Comparison of ENCODE assay signal across 19 cellular contexts in genomic region chr6:128494440-128494839, GRCh38. TPM values are rescaled to one million over a fixed set of nuclear protein-coding genes. Genes with fewer than 3 reads are reported as not detected.
DNase-seq lines count a peak whose midpoint lies in the region; ATAC-seq and TF ChIP-seq lines count a peak whose summit lies in the region.
"Had no signal": no experiment of that assay in that cellular context is flagged by ENCODE, and none has a peak within 500 bp of the region (broad histone marks: within the 10 kb centered on the region; RNA-seq: fewer than 3 reads in every experiment).

No MANE protein-coding gene starts in this region.

- no peak for DNase-seq in left ventricle myocardium inferior
- no peak for DNase-seq in left cardiac atrium
- DNase-seq in left kidney (ENCODE audit: low read depth, low spot score) = peak; percentile 39
- no peak for DNase-seq in transverse colon
- DNase-seq in upper lobe of right lung = no peak
- DNase-seq in DMS 273 treated with DMSO at 0.1 percent for 48 hours (lab: John Stamatoyannopoulos, UW) = no peak
- DNase-seq: activated CD4-positive, alpha-beta T cell treated with anti-CD3 and anti-CD28 coated beads, Interleukin-2, amount 50 U/mL, for 4 hours; activated T-cell treated with anti-CD3 and anti-CD28 coated beads, Interleukin-2, amount 50 U/mL, for 1 hour; CD8-positive, alpha-beta memory T cell; head of caudate nucleus; NCI-H1092 treated with DMSO at 0.1 percent for 48 hours; NCI-H345; stimulated activated CD4-positive, alpha-beta T cell treated with anti-CD3 and anti-CD28 coated beads, Interleukin-2, amount 100 ng/mL, for 24 hours; uterus had no signal

- WGBS in transverse colon (ENCODE audit: low coverage in 1 of 2), 2 donors = 32 to 39% methylated on average over 5 of the region's 5 CpGs

- peak overlapping the region; percentile 5 for H3K4me3 ChIP-seq in left ventricle myocardium inferior
- H3K4me3 ChIP-seq in transverse colon = no peak overlapping the region
- H3K4me3 ChIP-seq in upper lobe of right lung = no peak overlapping the region
- H3K4me3 ChIP-seq: GM12878, uterus had no signal

- H3K27me3 ChIP-seq in left ventricle myocardium inferior (ENCODE audit: low read depth) (no peaks in the 10 kb centered on the region), transverse colon (no peaks in the 10 kb centered on the region), upper lobe of right lung (no peaks in the 10 kb centered on the region)
- H3K27me3 ChIP-seq: uterus had no signal

- in situ Hi-C loops in transverse colon (cut with MboI; ENCODE audit: low pct_ligation_motif_present in 1 of 4, low pct_unique_long_range_greater_than_20kb in 1 of 4, low sequenced_read_pairs in 3 of 4) = no loop called here

- H3K9me3 ChIP-seq in left ventricle myocardium inferior (replicated peaks) = no peaks in the 10 kb centered on the region
- no peaks in the 10 kb centered on the region for H3K9me3 ChIP-seq in transverse colon
- no peaks in the 10 kb centered on the region for H3K9me3 ChIP-seq in upper lobe of right lung
- H3K9me3 ChIP-seq: uterus had no signal

- H3K27ac ChIP-seq in left ventricle myocardium inferior (replicated peaks) = no peak overlapping the region
- H3K27ac ChIP-seq in angular gyrus (ENCODE audit: low read depth, low read length) = peak overlapping the region; percentile 62
- peak overlapping the region; percentile 4 to 62 (median 46) for H3K27ac ChIP-seq in transverse colon
- no peak overlapping the region for H3K27ac ChIP-seq in upper lobe of right lung
- H3K27ac ChIP-seq: uterus had no signal

- no peak for TF ChIP-seq POLR2A in transverse colon (IDR thresholded peaks at IDR 0.05)

- no peaks in the 10 kb centered on the region for H3K36me3 ChIP-seq in left ventricle myocardium inferior
- H3K36me3 ChIP-seq in transverse colon = no peaks in the 10 kb centered on the region
- no peaks in the 10 kb centered on the region for H3K36me3 ChIP-seq in upper lobe of right lung
- H3K36me3 ChIP-seq: uterus had no signal

- TF ChIP-seq EP300 in transverse colon (IDR thresholded peaks at IDR 0.05; ENCODE audit: low read depth) = no peak

- H3K4me1 ChIP-seq in left ventricle myocardium inferior = peaks cover 78% of the 10 kb centered on the region
- H3K4me1 ChIP-seq in transverse colon = peaks cover 20 to 85% (median 58%) of the 10 kb centered on the region in 4 donors
- H3K4me1 ChIP-seq in upper lobe of right lung = peaks cover 27% of the 10 kb centered on the region
- H3K4me1 ChIP-seq: uterus had no signal

- intact Hi-C loops in left ventricle myocardium inferior (cut with micrococcal nuclease) (no loop called here), left cardiac atrium (cut with DNase I) (no loop called here), transverse colon (cut with DNase I; ENCODE audit: low total_unique reads) (no loop called here), upper lobe of right lung (cut with DNase I) (no loop called here)

- ATAC-seq in left cardiac atrium (no peak), upper lobe of right lung (no peak), HG03442 (IDR thresholded peaks at IDR 0.05; ENCODE audit: unreplicated experiment) (no peak)
- ATAC-seq: Right ventricle myocardium inferior had no signal

- TF ChIP-seq CTCF in left ventricle myocardium inferior (IDR thresholded peaks at IDR 0.05; ENCODE audit: borderline replicate concordance) = no peak
- TF ChIP-seq CTCF in transverse colon (IDR thresholded peaks at IDR 0.05) = no peak
- TF ChIP-seq CTCF in upper lobe of right lung (IDR thresholded peaks at IDR 0.05) = no peak

RNA-seq across cellular contexts. Expression of gene PTPRK, which starts 26.0 kb away (rescaled TPM):
- 18.4 TPM for total RNA-seq in left ventricle myocardium inferior
- 10 to 100 TPM; 29.6 to 30.2 TPM for total RNA-seq in left cardiac atrium
- 100 to 1,000 TPM in 2 of 4 donors, 10 to 100 TPM in 2; 88.0 to 187 (median 136) TPM for total RNA-seq in transverse colon
- 64.6 TPM for total RNA-seq in upper lobe of right lung
- total RNA-seq: G401 had no signal

Comparison
In these comparisons a context has a peak if more than half of its experiments do, and no peak if none do; other contexts are left out.
1. H3K27ac ChIP-seq: peak in angular gyrus (single experiment) and transverse colon (4 of 4); none in left ventricle myocardium inferior (single experiment) and upper lobe of right lung (single experiment).